Comparison of ENCODE assay signal across 38 cellular contexts in the genomic region with DNA sequence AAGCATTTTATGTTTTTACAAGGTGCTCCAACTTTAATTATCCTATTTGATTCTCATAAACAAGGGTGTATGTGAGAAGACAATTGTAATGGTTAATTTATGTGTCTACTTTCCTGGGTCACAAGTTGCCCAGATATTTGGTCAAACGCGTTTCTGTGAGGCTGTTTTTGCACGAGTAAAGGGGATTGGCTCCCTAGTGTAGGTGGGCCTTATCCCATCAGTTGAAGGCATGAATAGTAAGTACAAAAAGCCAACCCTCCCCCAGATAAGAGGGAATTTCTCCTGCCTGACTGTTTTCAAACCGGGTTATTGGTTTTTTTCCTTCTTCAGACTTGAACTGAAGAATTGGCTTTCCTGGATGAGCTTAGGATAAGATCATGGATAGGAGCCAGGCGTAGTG.
"Had no signal": no experiment of that assay in that cellular context is flagged by ENCODE, and none has a peak within 500 bp of the region (broad histone marks: within the 10 kb centered on the region; RNA-seq: fewer than 3 reads in every experiment).

No MANE protein-coding gene starts in this region.

- H3K4me1 Mint-ChIP-seq: activated B cell treated with CpG ODN at 0.5 μM for 24 hours; activated CD4-positive, alpha-beta T cell treated with anti-CD3 and anti-CD28 coated beads, Interleukin-2, amount 10 ng/mL, durations not matched to agents 24 days and 14 days; activated naive CD4-positive, alpha-beta T cell treated with anti-CD3 and anti-CD28 coated beads, Interleukin-2, amount 50 U/mL, for 24 hours; activated naive CD8-positive, alpha-beta T cell treated with anti-CD3 and anti-CD28 coated beads, Interleukin-2, amount 10 ng/mL, durations not matched to agents 7 days and 5 days; activated naive CD8-positive, alpha-beta T cell treated with anti-CD3 and anti-CD28 coated beads, Interleukin-2, amount 50 U/mL, for 24 hours; activated T-helper 17 cell treated with anti-CD3 and anti-CD28 coated beads, Interleukin-2, amount 50 U/mL, for 72 hours; central memory CD8-positive, alpha-beta T cell had no signal

- H3K27ac Mint-ChIP-seq: activated B cell treated with CpG ODN at 0.5 μM for 24 hours; activated CD4-positive, alpha-beta memory T cell treated with anti-CD3 and anti-CD28 coated beads for 36 hours; activated CD4-positive, alpha-beta T cell treated with anti-CD3 and anti-CD28 coated beads, Interleukin-2, amount 10 ng/mL, durations not matched to agents 24 days and 14 days; activated CD8-positive, alpha-beta T cell treated with anti-CD3 and anti-CD28 coated beads for 36 hours; activated naive CD4-positive, alpha-beta T cell treated with anti-CD3 and anti-CD28 coated beads for 36 hours; activated naive CD4-positive, alpha-beta T cell treated with anti-CD3 and anti-CD28 coated beads, Interleukin-2, amount 50 U/mL, for 24 hours; activated naive CD8-positive, alpha-beta T cell; activated naive CD8-positive, alpha-beta T cell treated with anti-CD3 and anti-CD28 coated beads, Interleukin-2, amount 10 ng/mL, durations not matched to agents 7 days and 5 days; activated naive CD8-positive, alpha-beta T cell treated with anti-CD3 and anti-CD28 coated beads, Interleukin-2, amount 50 U/mL, for 24 hours; activated T-cell treated with anti-CD3 and anti-CD28 coated beads, Interleukin-2, amount 50 U/mL, for 72 hours; activated T-helper 1 cell treated with anti-CD3 and anti-CD28 coated beads, Interleukin-12 subunit alpha, Interleukin-12 subunit beta, Interleukin-2, Interleukin-4 antibody, amounts not matched to agents 30 ng/mL and 10 ng/mL and 1 ng/mL, durations not matched to agents 14 hours and 24 hours and 36 hours; activated T-helper 17 cell treated with anti-CD3 and anti-CD28 coated beads, Interleukin-2, amount 50 U/mL, for 72 hours; T-helper 2 cell treated with Interferon-gamma antibody and Interleukin-4, amounts not matched to agents 5 μg/mL and 100 μg/mL, for 36 hours had no signal

- H3K4me3 ChIP-seq: ascending aorta, body of pancreas, cardiac muscle cell, colonic mucosa had no signal

- H3K27me3 ChIP-seq: ascending aorta, body of pancreas, cardiac muscle cell, colonic mucosa had no signal

- H3K27ac ChIP-seq: ascending aorta, body of pancreas, cardiac muscle cell, colonic mucosa, VCaP had no signal

- H3K4me1 ChIP-seq: ascending aorta, body of pancreas, colonic mucosa had no signal

- H3K36me3 ChIP-seq: ascending aorta, cardiac muscle cell, colonic mucosa had no signal

- FAIRE-seq: bronchial epithelial cell, TTC549 had no signal

- H3K27me3 Mint-ChIP-seq: activated CD4-positive, alpha-beta memory T cell treated with anti-CD3 and anti-CD28 coated beads for 36 hours; activated CD4-positive, alpha-beta T cell treated with anti-CD3 and anti-CD28 coated beads, Interleukin-2, amount 10 ng/mL, durations not matched to agents 24 days and 14 days; activated CD8-positive, alpha-beta T cell treated with anti-CD3 and anti-CD28 coated beads for 36 hours; activated naive CD4-positive, alpha-beta T cell treated with anti-CD3 and anti-CD28 coated beads, Interleukin-2, amount 50 U/mL, for 24 hours; activated naive CD8-positive, alpha-beta T cell treated with anti-CD3 and anti-CD28 coated beads, Interleukin-2, amount 10 ng/mL, durations not matched to agents 7 days and 5 days; activated naive CD8-positive, alpha-beta T cell treated with anti-CD3 and anti-CD28 coated beads, Interleukin-2, amount 50 U/mL, for 24 hours had no signal

- ATAC-seq: activated CD8-positive, alpha-beta T cell treated with anti-CD3 and anti-CD28 coated beads for 36 hours; activated naive CD8-positive, alpha-beta T cell treated with anti-CD3 and anti-CD28 coated beads, Interleukin-2, amount 50 U/mL, for 24 hours; activated T-cell treated with anti-CD3 and anti-CD28 coated beads, Interleukin-2, amount 50 U/mL, for 4 hours; activated T-cell treated with anti-CD3 and anti-CD28 coated beads, Interleukin-2, amount 50 U/mL, for 72 hours; activated T-helper 17 cell treated with anti-CD3 and anti-CD28 coated beads, Interleukin-2, amount 50 U/mL, for 72 hours; body of pancreas had no signal

- DNase-seq: activated B cell treated with CpG ODN at 0.5 μM for 24 hours; activated CD4-positive, alpha-beta memory T cell treated with anti-CD3 and anti-CD28 coated beads for 36 hours; activated CD4-positive, alpha-beta T cell treated with anti-CD3 and anti-CD28 coated beads for 4 hours; activated CD4-positive, alpha-beta T cell treated with anti-CD3 and anti-CD28 coated beads, Interleukin-2, amount 10 ng/mL, durations not matched to agents 24 days and 14 days; activated CD4-positive, alpha-beta T cell treated with anti-CD3 and anti-CD28 coated beads, Interleukin-2, amount 50 U/mL, for 1 hour; activated CD4-positive, alpha-beta T cell treated with anti-CD3 and anti-CD28 coated beads, Interleukin-2, amount 50 U/mL, for 4 hours; activated CD4-positive, CD25-positive, alpha-beta regulatory T cell treated with anti-CD3 and anti-CD28 coated beads, Interleukin-2, amount 50 U/mL, for 72 hours; activated CD8-positive, alpha-beta memory T cell treated with anti-CD3 and anti-CD28 coated beads, Interleukin-2, amount 50 U/mL, for 4 hours; activated CD8-positive, alpha-beta T cell treated with anti-CD3 and anti-CD28 coated beads for 36 hours; activated effector memory CD4-positive, alpha-beta T cell treated with anti-CD3 and anti-CD28 coated beads, Interleukin-2, amount 50 U/mL, for 16 hours; activated gamma-delta T cell treated with Interleukin-2 at 50 U/mL for 16 hours; activated naive CD4-positive, alpha-beta T cell; activated naive CD4-positive, alpha-beta T cell treated with anti-CD3 and anti-CD28 coated beads for 36 hours; activated naive CD8-positive, alpha-beta T cell treated with anti-CD3 and anti-CD28 coated beads, Interleukin-2, amount 10 ng/mL, durations not matched to agents 7 days and 5 days; activated naive CD8-positive, alpha-beta T cell treated with anti-CD3 and anti-CD28 coated beads, Interleukin-2, amount 50 U/mL, for 24 hours; activated T-cell treated with anti-CD3 and anti-CD28 coated beads for 4 hours; activated T-cell treated with anti-CD3 and anti-CD28 coated beads, Interleukin-2, amount 50 U/mL, for 1 hour; activated T-cell treated with anti-CD3 and anti-CD28 coated beads, Interleukin-2, amount 50 U/mL, for 4 hours; activated T-cell treated with anti-CD3 and anti-CD28 coated beads, Interleukin-2, amount 50 U/mL, for 72 hours; amygdala; anterior cingulate cortex; body of pancreas; caudate nucleus; cerebellar nuclear complex; colonic mucosa; T-helper 2 cell; T-helper 9 cell had no signal

- H3K4me3 Mint-ChIP-seq: activated B cell treated with CpG ODN at 0.5 μM for 24 hours; activated CD4-positive, alpha-beta memory T cell treated with anti-CD3 and anti-CD28 coated beads for 36 hours; activated CD4-positive, alpha-beta T cell treated with anti-CD3 and anti-CD28 coated beads, Interleukin-2, amount 10 ng/mL, durations not matched to agents 24 days and 14 days; activated CD8-positive, alpha-beta T cell treated with anti-CD3 and anti-CD28 coated beads for 36 hours; activated naive CD4-positive, alpha-beta T cell treated with anti-CD3 and anti-CD28 coated beads for 36 hours; activated naive CD4-positive, alpha-beta T cell treated with anti-CD3 and anti-CD28 coated beads, Interleukin-2, amount 50 U/mL, for 24 hours; activated naive CD8-positive, alpha-beta T cell; activated naive CD8-positive, alpha-beta T cell treated with anti-CD3 and anti-CD28 coated beads, Interleukin-2, amount 10 ng/mL, durations not matched to agents 7 days and 5 days; activated naive CD8-positive, alpha-beta T cell treated with anti-CD3 and anti-CD28 coated beads, Interleukin-2, amount 50 U/mL, for 24 hours; activated T-cell treated with anti-CD3 and anti-CD28 coated beads, Interleukin-2, amount 50 U/mL, for 4 hours; activated T-cell treated with anti-CD3 and anti-CD28 coated beads, Interleukin-2, amount 50 U/mL, for 72 hours; activated T-helper 1 cell treated with anti-CD3 and anti-CD28 coated beads, Interleukin-12 subunit alpha, Interleukin-12 subunit beta, Interleukin-2, Interleukin-4 antibody, amounts not matched to agents 30 ng/mL and 10 ng/mL and 1 ng/mL, durations not matched to agents 14 hours and 24 hours and 36 hours; activated T-helper 17 cell treated with anti-CD3 and anti-CD28 coated beads, Interleukin-2, amount 50 U/mL, for 72 hours; central memory CD8-positive, alpha-beta T cell; T-helper 2 cell treated with Interferon-gamma antibody and Interleukin-4, amounts not matched to agents 5 μg/mL and 100 μg/mL, for 36 hours had no signal

- H3K9me3 ChIP-seq: body of pancreas, colonic mucosa had no signal

- H3K36me3 Mint-ChIP-seq: activated CD4-positive, alpha-beta memory T cell treated with anti-CD3 and anti-CD28 coated beads for 36 hours; activated naive CD4-positive, alpha-beta T cell treated with anti-CD3 and anti-CD28 coated beads, Interleukin-2, amount 50 U/mL, for 24 hours; activated naive CD8-positive, alpha-beta T cell; activated naive CD8-positive, alpha-beta T cell treated with anti-CD3 and anti-CD28 coated beads, Interleukin-2, amount 10 ng/mL, durations not matched to agents 7 days and 5 days had no signal
